30 cellular contexts compared by ENCODE assay signal in genomic region chr7:140996-141395, GRCh38. TPM values are rescaled to one million over a fixed set of nuclear protein-coding genes. Genes with fewer than 3 reads are reported as not detected.
"Had no signal": no experiment of that assay in that cellular context is flagged by ENCODE, and none has a peak within 500 bp of the region (broad histone marks: within the 10 kb centered on the region; RNA-seq: fewer than 3 reads in every experiment).

No MANE protein-coding gene starts in this region.

- H3K9me3 Mint-ChIP-seq: dendritic cell treated with granulocyte-macrophage colony-stimulating factor and Interleukin-4, amounts not matched to agents 40 ng/mL and 50 ng/mL, for 4 days; endodermal cell; immature natural killer cell; mesothelial cell of epicardium; naive B cell; natural killer cell treated with Interleukin-12 subunit alpha and Interleukin-12 subunit beta and Interleukin-15 and Interleukin-18, amount 100 ng/mL, for 72 hours; neural crest cell; stimulated activated effector memory CD8-positive, alpha-beta T cell treated with anti-CD3 and anti-CD28 coated beads, Interleukin-12 subunit alpha, Interleukin-12 subunit beta, amount 100 ng/mL, for 72 hours had no signal

- H3K9me3 ChIP-seq: colonic mucosa, gastrocnemius medialis, heart right ventricle, left lung, mucosa of descending colon, neutrophil, right atrium auricular region, sigmoid colon, stomach, thyroid gland had no signal

- H3K27me3 ChIP-seq: colonic mucosa, gastrocnemius medialis, neutrophil, right atrium auricular region, sigmoid colon, stomach, thyroid gland had no signal

- H3K27ac ChIP-seq: colonic mucosa, epithelial cell of prostate, gastrocnemius medialis, left lung, neutrophil, parathyroid adenoma, thyroid gland had no signal

- H3K36me3 ChIP-seq: colonic mucosa, gastrocnemius medialis, heart right ventricle, left lung, neutrophil, right atrium auricular region, sigmoid colon, stomach, thyroid gland had no signal

- H3K4me1 Mint-ChIP-seq: immature natural killer cell; mesothelial cell of epicardium; stimulated activated effector memory CD8-positive, alpha-beta T cell treated with anti-CD3 and anti-CD28 coated beads, Interleukin-12 subunit alpha, Interleukin-12 subunit beta, amount 100 ng/mL, for 72 hours had no signal

- H3K4me1 ChIP-seq: parathyroid adenoma, thyroid gland had no signal

- DNase-seq: effector CD8-positive, alpha-beta T cell; endodermal cell; foreskin fibroblast; gastrocnemius medialis; heart right ventricle; hypothalamus; immature natural killer cell; mesenchymal stem cell; mucosa of descending colon; naive B cell; sigmoid colon; stimulated activated CD4-positive, alpha-beta T cell treated with anti-CD3 and anti-CD28 coated beads, Interleukin-2, amount 100 ng/mL, for 24 hours; stimulated activated CD4-positive, alpha-beta T cell treated with anti-CD3 and anti-CD28 coated beads, Interleukin-4, amount 100 ng/mL, for 24 hours; stimulated activated naive CD4-positive, alpha-beta T cell treated with Interleukin-2 at 50 U/mL for 16 hours; stomach; thyroid gland had no signal

- H3K27ac Mint-ChIP-seq: endodermal cell; immature natural killer cell; mesothelial cell of epicardium; naive B cell; progenitor cell of endocrine pancreas; stimulated activated effector memory CD8-positive, alpha-beta T cell treated with anti-CD3 and anti-CD28 coated beads, Interleukin-12 subunit alpha, Interleukin-12 subunit beta, amount 100 ng/mL, for 72 hours; type B pancreatic cell had no signal

- H3K4me3 Mint-ChIP-seq: dendritic cell treated with granulocyte-macrophage colony-stimulating factor and Interleukin-4, amounts not matched to agents 40 ng/mL and 50 ng/mL, for 4 days; endodermal cell; immature natural killer cell; mesothelial cell of epicardium; natural killer cell treated with Interleukin-12 subunit alpha and Interleukin-12 subunit beta and Interleukin-15 and Interleukin-18, amount 100 ng/mL, for 72 hours; neural crest cell; stimulated activated effector memory CD8-positive, alpha-beta T cell treated with anti-CD3 and anti-CD28 coated beads, Interleukin-12 subunit alpha, Interleukin-12 subunit beta, amount 100 ng/mL, for 72 hours; type B pancreatic cell had no signal

- H3K36me3 Mint-ChIP-seq: immature natural killer cell; mesothelial cell of epicardium; natural killer cell treated with Interleukin-12 subunit alpha and Interleukin-12 subunit beta and Interleukin-15 and Interleukin-18, amount 100 ng/mL, for 72 hours; stimulated activated effector memory CD8-positive, alpha-beta T cell treated with anti-CD3 and anti-CD28 coated beads, Interleukin-12 subunit alpha, Interleukin-12 subunit beta, amount 100 ng/mL, for 72 hours; type B pancreatic cell had no signal

- H3K4me3 ChIP-seq: colonic mucosa, gastrocnemius medialis, heart right ventricle, left lung, mucosa of descending colon, right atrium auricular region, sigmoid colon, stomach, thyroid gland had no signal

- ATAC-seq: esophagus mucosa; heart right ventricle; left lung; mucosa of descending colon; natural killer cell treated with Interleukin-12 subunit alpha and Interleukin-12 subunit beta and Interleukin-15 and Interleukin-18, amount 100 ng/mL, for 72 hours; stimulated activated effector memory CD8-positive, alpha-beta T cell treated with anti-CD3 and anti-CD28 coated beads, Interleukin-12 subunit alpha, Interleukin-12 subunit beta, amount 100 ng/mL, for 72 hours had no signal

RNA-seq across cellular contexts. Expression of gene FAM20C, which starts 51.4 kb away (rescaled TPM):
- polyA plus RNA-seq: immature natural killer cell had no signal
